Comparison of ENCODE assay signal across 18 cellular contexts in genomic region chr1:175520186-175520585, GRCh38.
A peak's percentile ranks its signal among the peaks of the same experiment; 100 is the strongest.
DNase-seq lines count a peak whose midpoint lies in the region; ATAC-seq and TF ChIP-seq lines count a peak whose summit lies in the region.
"Had no signal": no experiment of that assay in that cellular context is flagged by ENCODE, and none has a peak within 500 bp of the region (broad histone marks: within the 10 kb centered on the region; RNA-seq: fewer than 3 reads in every experiment).

No MANE protein-coding gene starts in this region.

- H3K9me2 ChIP-seq in PC-3 (replicated peaks; ENCODE audit: low read length), result no peaks in the 10 kb centered on the region

- H3K9me3 ChIP-seq in PC-3 (ENCODE audit: low read length) (no peaks in the 10 kb centered on the region), neuronal stem cell (replicated peaks in 1 of 2; ENCODE audit: control insufficient read depth in 2 of 2, insufficient read depth in 1 of 2, low read depth in 1 of 2, low read length in 2 of 2) (no peaks in the 10 kb centered on the region)
- H3K9me3 ChIP-seq: tibial artery had no signal

- no peak for ATAC-seq in PC-3
- no peak for ATAC-seq in natural killer cell treated with Interleukin-12 subunit alpha and Interleukin-12 subunit beta and Interleukin-15 and Interleukin-18, amount 100 ng/mL, for 72 hours
- ATAC-seq: activated CD4-positive, alpha-beta T cell treated with anti-CD3 and anti-CD28 coated beads for 36 hours had no signal

- DNase-seq in PC-3, result peak; percentile 19
- peak; percentile 33 for DNase-seq in epithelial cell of esophagus (ENCODE audit: low read depth)
- peak; percentile 84 for DNase-seq in renal cortical epithelial cell (ENCODE audit: low read depth)
- no peak for DNase-seq in NCI-H226
- no peak for DNase-seq in natural killer cell treated with Interleukin-12 subunit alpha and Interleukin-12 subunit beta and Interleukin-15 and Interleukin-18, amount 100 ng/mL, for 72 hours (ENCODE audit: low spot score)
- no peak for DNase-seq in neuronal stem cell (ENCODE audit: low spot score)
- DNase-seq: activated CD4-positive, alpha-beta T cell treated with anti-CD3 and anti-CD28 coated beads for 36 hours; activated effector memory CD4-positive, alpha-beta T cell treated with anti-CD3 and anti-CD28 coated beads, Interleukin-2, amount 50 U/mL, for 16 hours; amniotic stem cell; foreskin fibroblast; NCI-H1105 treated with DMSO at 0.1 percent for 48 hours; NCI-H2227 treated with DMSO at 0.1 percent for 48 hours; spleen; T1000 had no signal

- H3K4me1 ChIP-seq in PC-3 (ENCODE audit: insufficient read depth, low read length) (no peaks in the 10 kb centered on the region), neuronal stem cell (ENCODE audit: control insufficient read depth in 2 of 2, insufficient read depth in 1 of 2, low read depth in 1 of 2, low read length in 2 of 2) (peaks cover 0 to 3% of the 10 kb centered on the region in 2 donors)
- H3K4me1 ChIP-seq: parathyroid adenoma, tibial artery had no signal

- peaks cover 5% of the 10 kb centered on the region for H3K36me3 Mint-ChIP-seq in IgD-negative memory B cell
- H3K36me3 Mint-ChIP-seq in natural killer cell treated with Interleukin-12 subunit alpha and Interleukin-12 subunit beta and Interleukin-15 and Interleukin-18, amount 100 ng/mL, for 72 hours, result peaks cover 14% of the 10 kb centered on the region

- H2BK5ac ChIP-seq in neuronal stem cell (ENCODE audit: low read length), result no peak overlapping the region

- H4K20me1 ChIP-seq in PC-3 (ENCODE audit: low read length), result no peaks in the 10 kb centered on the region

- POLR2A ChIA-PET in PC-3 (lab: Charles Lee; ENCODE audit: unreplicated experiment), result no interaction called here

- H3K27ac Mint-ChIP-seq in IgD-negative memory B cell, result peak overlapping the region in 2 of 3 donors; percentile 2 to 68
- no peak overlapping the region for H3K27ac Mint-ChIP-seq in natural killer cell treated with Interleukin-12 subunit alpha and Interleukin-12 subunit beta and Interleukin-15 and Interleukin-18, amount 100 ng/mL, for 72 hours
- H3K27ac Mint-ChIP-seq: activated CD4-positive, alpha-beta T cell treated with anti-CD3 and anti-CD28 coated beads for 36 hours; B cell had no signal

- peaks cover 3 to 5% (median 5%) of the 10 kb centered on the region in 3 donors for H3K4me1 Mint-ChIP-seq in IgD-negative memory B cell
- peaks cover 30 to 36% of the 10 kb centered on the region in 2 donors for H3K4me1 Mint-ChIP-seq in natural killer cell treated with Interleukin-12 subunit alpha and Interleukin-12 subunit beta and Interleukin-15 and Interleukin-18, amount 100 ng/mL, for 72 hours (ENCODE audit: low read depth in 2 of 2)
- H3K4me1 Mint-ChIP-seq: activated CD4-positive, alpha-beta T cell treated with anti-CD3 and anti-CD28 coated beads for 36 hours had no signal

- H2BK12ac ChIP-seq in neuronal stem cell (ENCODE audit: low read length), result no peak overlapping the region

- no peak overlapping the region for H3K18ac ChIP-seq in neuronal stem cell (ENCODE audit: low read length)

- H3K36me3 ChIP-seq in PC-3 (ENCODE audit: low read depth, low read length) (no peaks in the 10 kb centered on the region), neuronal stem cell (replicated peaks in 1 of 2; ENCODE audit: control insufficient read depth in 2 of 2, insufficient read depth in 2 of 2, low read length in 2 of 2) (no peaks in the 10 kb centered on the region)
- H3K36me3 ChIP-seq: spleen, tibial artery had no signal

- no peak overlapping the region for H3K4me3 Mint-ChIP-seq in IgD-negative memory B cell
- H3K4me3 Mint-ChIP-seq in natural killer cell treated with Interleukin-12 subunit alpha and Interleukin-12 subunit beta and Interleukin-15 and Interleukin-18, amount 100 ng/mL, for 72 hours, result no peak overlapping the region
- H3K4me3 Mint-ChIP-seq: activated CD4-positive, alpha-beta T cell treated with anti-CD3 and anti-CD28 coated beads for 36 hours; B cell had no signal

- no peaks in the 10 kb centered on the region for H3K27me3 Mint-ChIP-seq in IgD-negative memory B cell
- H3K27me3 Mint-ChIP-seq in natural killer cell treated with Interleukin-12 subunit alpha and Interleukin-12 subunit beta and Interleukin-15 and Interleukin-18, amount 100 ng/mL, for 72 hours, result peaks cover 0 to 8% of the 10 kb centered on the region in 2 donors

- H3K4me3 ChIP-seq in PC-3 (ENCODE audit: low read length), result no peak overlapping the region
- H3K4me3 ChIP-seq in epithelial cell of esophagus (ENCODE audit: low read length), result no peak overlapping the region
- no peak overlapping the region for H3K4me3 ChIP-seq in neuronal stem cell (ENCODE audit: low read length in 2 of 2)
- H3K4me3 ChIP-seq: spleen, tibial artery had no signal

- H2BK120ac ChIP-seq in neuronal stem cell (ENCODE audit: low read depth, low read length), result no peak overlapping the region

- TF ChIP-seq CTCF in PC-3 (conservative IDR thresholded peaks at IDR 0.05; ENCODE audit: low read depth, low read length), result no peak
- TF ChIP-seq CTCF in epithelial cell of esophagus (IDR thresholded peaks at IDR 0.05; ENCODE audit: insufficient read depth, low read depth, low read length, missing control alignments), result no peak

- WGBS in neuronal stem cell (ENCODE audit: extremely low coverage in 2 of 2, insufficient read length in 2 of 2, insufficient replicate concordance in 1 of 2), 2 donors, result no CpG with 5 or more reads among the region's 3 CpGs

- H3K9ac ChIP-seq in PC-3 (ENCODE audit: low read length), result no peak overlapping the region
- H3K9ac ChIP-seq in neuronal stem cell (ENCODE audit: low read depth, low read length, poor library complexity), result no peak overlapping the region
- H3K9ac ChIP-seq: parathyroid adenoma had no signal

- H4K91ac ChIP-seq in neuronal stem cell (ENCODE audit: low read depth, low read length, poor library complexity), result no peak overlapping the region

- no peak overlapping the region for H2AK5ac ChIP-seq in neuronal stem cell (ENCODE audit: low read depth, low read length)

- no peaks in the 10 kb centered on the region for H3K79me1 ChIP-seq in neuronal stem cell (ENCODE audit: low read depth, low read length)

- H3K9me3 Mint-ChIP-seq in IgD-negative memory B cell, result peaks cover 5 to 10% (median 7%) of the 10 kb centered on the region in 3 donors
- H3K9me3 Mint-ChIP-seq in natural killer cell treated with Interleukin-12 subunit alpha and Interleukin-12 subunit beta and Interleukin-15 and Interleukin-18, amount 100 ng/mL, for 72 hours, result peaks cover 12% of the 10 kb centered on the region

- no peak overlapping the region for H3K4ac ChIP-seq in neuronal stem cell (ENCODE audit: low read length)

- H3K27me3 ChIP-seq in PC-3 (ENCODE audit: low read length) (no peaks in the 10 kb centered on the region), neuronal stem cell (ENCODE audit: control insufficient read depth in 3 of 3, insufficient read depth in 3 of 3, low read depth in 1 of 3, low read length in 3 of 3) (no peaks in the 10 kb centered on the region)
- H3K27me3 ChIP-seq: spleen, tibial artery had no signal

- intact Hi-C loops in PC-3 (cut with micrococcal nuclease), result no loop called here

- H3K14ac ChIP-seq in neuronal stem cell (ENCODE audit: low read length), result no peak overlapping the region

- no TSS peak for BruUV-seq in PC-3 (replicated peaks; lab: Mats Ljungman, UMichigan)

- H2AFZ ChIP-seq in PC-3 (ENCODE audit: low read length), result no peak overlapping the region
- no peak overlapping the region for H2AFZ ChIP-seq in neuronal stem cell (ENCODE audit: low read length)
- H2AFZ ChIP-seq: parathyroid adenoma had no signal

- no peaks in the 10 kb centered on the region for H3K79me2 ChIP-seq in PC-3 (ENCODE audit: low read length)
- H3K79me2 ChIP-seq: parathyroid adenoma had no signal

- no peak overlapping the region for H2BK15ac ChIP-seq in neuronal stem cell (ENCODE audit: low read length)

- H4K8ac ChIP-seq in neuronal stem cell (ENCODE audit: low read depth, low read length), result no peak overlapping the region

- no peaks in the 10 kb centered on the region for H3F3A ChIP-seq in PC-3 (ENCODE audit: low read length, unreplicated experiment)

- no peak overlapping the region for H3K4me2 ChIP-seq in PC-3 (ENCODE audit: low read length)
- H3K4me2 ChIP-seq in neuronal stem cell (ENCODE audit: insufficient read depth, low read length, poor library complexity, severe bottlenecking), result no peak overlapping the region

- CTCF ChIA-PET in PC-3 (lab: Charles Lee), result no interaction called here

- H3K27ac ChIP-seq in PC-3 (ENCODE audit: low read length) (no peak overlapping the region), neuronal stem cell (replicated peaks; ENCODE audit: low read length) (no peak overlapping the region)
- H3K27ac ChIP-seq: parathyroid adenoma, spleen, tibial artery had no signal

- no peak overlapping the region for H3K23ac ChIP-seq in neuronal stem cell (ENCODE audit: low read depth, low read length, poor library complexity)

Comparison
In these comparisons a context has a peak if more than half of its experiments do, and no peak if none do; other contexts are left out.
1. H3K27ac Mint-ChIP-seq: peak in IgD-negative memory B cell (2 of 3); none in natural killer cell treated with Interleukin-12 subunit alpha and Interleukin-12 subunit beta and Interleukin-15 and Interleukin-18, amount 100 ng/mL, for 72 hours (0 of 2).
2. DNase-seq: peak in PC-3 (single experiment), epithelial cell of esophagus (single experiment) and renal cortical epithelial cell (single experiment); none in NCI-H226 (single experiment), natural killer cell treated with Interleukin-12 subunit alpha and Interleukin-12 subunit beta and Interleukin-15 and Interleukin-18, amount 100 ng/mL, for 72 hours (single experiment) and neuronal stem cell (single experiment).